9 cellular contexts compared by ENCODE assay signal in genomic region chr10:132330486-132330833, GRCh38. TPM values are rescaled to one million over a fixed set of nuclear protein-coding genes. Genes with fewer than 3 reads are reported as not detected.
A peak's percentile ranks its signal among the peaks of the same experiment; 100 is the strongest.
DNase-seq lines count a peak whose midpoint lies in the region; ATAC-seq and TF ChIP-seq lines count a peak whose summit lies in the region.
"Had no signal": no experiment of that assay in that cellular context is flagged by ENCODE, and none has a peak within 500 bp of the region (broad histone marks: within the 10 kb centered on the region; RNA-seq: fewer than 3 reads in every experiment).

No MANE protein-coding gene starts in this region.

- H3K36me3 ChIP-seq in HUES64 (ENCODE audit: insufficient read depth, low read length): peaks cover 11% of the 10 kb centered on the region
- no peaks in the 10 kb centered on the region for H3K36me3 ChIP-seq in brain microvascular endothelial cell (replicated peaks)
- H3K36me3 ChIP-seq in mucosa of rectum (ENCODE audit: control insufficient read depth in 2 of 2, insufficient read depth in 2 of 2, low read length in 2 of 2): no peaks in the 10 kb centered on the region

- TF ChIP-seq CTCF in AG09309 (IDR thresholded peaks at IDR 0.05; ENCODE audit: control insufficient read depth, insufficient read depth, low read depth, low read length, missing control alignments) (no peak), brain microvascular endothelial cell (IDR thresholded peaks at IDR 0.05; ENCODE audit: low read depth, low read length, missing control alignments) (no peak)

- H3K9me3 ChIP-seq in HUES64 (ENCODE audit: insufficient read depth, low read depth, low read length) (no peaks in the 10 kb centered on the region), mucosa of rectum (ENCODE audit: control insufficient read depth in 2 of 2, low read length in 2 of 2) (no peaks in the 10 kb centered on the region)

- H3K4me1 ChIP-seq in HUES64 (ENCODE audit: insufficient read depth, low read length): peaks cover 19% of the 10 kb centered on the region
- peaks cover 11 to 13% of the 10 kb centered on the region in 2 donors for H3K4me1 ChIP-seq in mucosa of rectum (ENCODE audit: control insufficient read depth in 2 of 2, insufficient read depth in 2 of 2, low read length in 2 of 2)

- ATAC-seq in GM21447 (IDR thresholded peaks at IDR 0.05; ENCODE audit: unreplicated experiment) (no peak), GM21360 (IDR thresholded peaks at IDR 0.05; ENCODE audit: unreplicated experiment) (no peak)

- in situ Hi-C loops in brain microvascular endothelial cell (cut with HindIII; ENCODE audit: low pct_ligation_motif_present, low sequenced_read_pairs): no loop called here

- H3K4me3 ChIP-seq in AG09309 (ENCODE audit: control insufficient read depth, low read depth, low read length) (peak overlapping the region; percentile 70), HUES64 (ENCODE audit: low read length) (peak overlapping the region; percentile 99), brain microvascular endothelial cell (ENCODE audit: low read depth, low read length) (peak overlapping the region; percentile 91), mucosa of rectum (ENCODE audit: low read length in 2 of 2) (peak overlapping the region; percentile 43 to 55)

- H3K9ac ChIP-seq in HUES64 (ENCODE audit: low read depth, low read length): no peak overlapping the region
- no peak overlapping the region for H3K9ac ChIP-seq in mucosa of rectum (ENCODE audit: low read depth in 1 of 2, low read length in 2 of 2)

- 83% methylated on average over 7 of the region's 8 CpGs for WGBS in HUES64

- H3K27ac ChIP-seq in HUES64 (ENCODE audit: low read depth, low read length): no peak overlapping the region
- H3K27ac ChIP-seq in brain microvascular endothelial cell: no peak overlapping the region
- peak overlapping the region in 1 of 2 donors; percentile 35 for H3K27ac ChIP-seq in mucosa of rectum (ENCODE audit: low read depth in 2 of 2, low read length in 2 of 2)

- DNase-seq in AG09309 (ENCODE audit: low read depth) (no peak), brain microvascular endothelial cell (no peak), DMS53 treated with DMSO at 0.1 percent for 48 hours (lab: John Stamatoyannopoulos, UW; ENCODE audit: unreplicated experiment) (no peak), amygdala (lab: John Stamatoyannopoulos, UW) (no peak)
- DNase-seq: SHP77 had no signal

- peaks cover 3% of the 10 kb centered on the region; the same call in 1 of the 2 replicates for H3K27me3 ChIP-seq in HUES64 (ENCODE audit: insufficient read depth, low read length)
- no peaks in the 10 kb centered on the region for H3K27me3 ChIP-seq in brain microvascular endothelial cell (replicated peaks)
- no peaks in the 10 kb centered on the region for H3K27me3 ChIP-seq in mucosa of rectum (ENCODE audit: control insufficient read depth in 2 of 2, insufficient read depth in 2 of 2, low read length in 2 of 2)

RNA-seq across cellular contexts. Expression of gene LRRC27, which starts 1.5 kb away (rescaled TPM):
- polyA plus RNA-seq in HUES64 (2013, experiment 1 of 2): 4.0 TPM
- polyA plus RNA-seq in HUES64 (2013, experiment 2 of 2): 5.9 TPM

RNA-seq across cellular contexts. Expression of gene STK32C, which starts 22.7 kb away (rescaled TPM):
- 10.8 TPM for polyA plus RNA-seq in HUES64 (2013, experiment 1 of 2)
- polyA plus RNA-seq in HUES64 (2013, experiment 2 of 2): 14.0 TPM

Comparison
In these comparisons a context has a peak if more than half of its experiments do, and no peak if none do; other contexts are left out.
1. H3K4me3 ChIP-seq: peak in every context shown above with its lines; median percentile 99 in HUES64; 91 in brain microvascular endothelial cell; 70 in AG09309; 49 in mucosa of rectum.